Comparison of ENCODE assay signal across 10 cellular contexts in genomic region chr9:84123648-84124406, GRCh38.
A peak's percentile ranks its signal among the peaks of the same experiment; 100 is the strongest.
DNase-seq lines count a peak whose midpoint lies in the region; ATAC-seq, FAIRE-seq and TF ChIP-seq lines count a peak whose summit lies in the region.
"Had no signal": no experiment of that assay in that cellular context is flagged by ENCODE, and none has a peak within 500 bp of the region (broad histone marks: within the 10 kb centered on the region; RNA-seq: fewer than 3 reads in every experiment).

No MANE protein-coding gene starts in this region.

- TF ChIP-seq POLR2A in GM12892 (IDR thresholded peaks at IDR 0.05; ENCODE audit: low read depth, low read length) = no peak

- DNase-seq in GM12892 (ENCODE audit: insufficient read length) (peak; percentile 13), NCI-H1417 treated with DMSO at 0.1 percent for 48 hours (lab: John Stamatoyannopoulos, UW) (no peak), SW480 (ENCODE audit: low spot score) (no peak)
- DNase-seq in effector CD4-positive, alpha-beta T cell = no peak
- DNase-seq in stimulated activated CD4-positive, alpha-beta T cell treated with anti-CD3 and anti-CD28 coated beads, Interleukin-12 subunit alpha, Interleukin-12 subunit beta, amount 100 ng/mL, for 4 hours = no peak
- DNase-seq: effector CD8-positive, alpha-beta T cell; head of caudate nucleus had no signal

- ATAC-seq in GM19395 (IDR thresholded peaks at IDR 0.05; ENCODE audit: unreplicated experiment) (peak; percentile 97), HG02840 (IDR thresholded peaks at IDR 0.05; ENCODE audit: low FRiP score, unreplicated experiment) (peak; percentile 91), HG03521 (IDR thresholded peaks at IDR 0.05; ENCODE audit: unreplicated experiment) (peak; percentile 90)

- FAIRE-seq in GM12892 (lab: Jason Lieb, UNC) = peak; percentile 54
